In genomic region chr12:116999066-116999465, GRCh38 we compare ENCODE assay signal across 16 cellular contexts.
DNase-seq lines count a peak whose midpoint lies in the region; ATAC-seq and TF ChIP-seq lines count a peak whose summit lies in the region.
"Had no signal": no experiment of that assay in that cellular context is flagged by ENCODE, and none has a peak within 500 bp of the region (broad histone marks: within the 10 kb centered on the region; RNA-seq: fewer than 3 reads in every experiment).

No MANE protein-coding gene starts in this region.

- no peak overlapping the region for H3K4me3 ChIP-seq in lower lobe of right lung
- H3K4me3 ChIP-seq: BLaER1 treated with 17β-estradiol and CSF1 and Interleukin-3, amounts not matched to agents 10 nM and 100 nM; GM23338 had no signal

- intact Hi-C loops in lower lobe of right lung (cut with DNase I) = no loop called here

- TF ChIP-seq CTCF in WTC11 (IDR thresholded peaks at IDR 0.05) (no peak), lower lobe of right lung (IDR thresholded peaks at IDR 0.05) (no peak)

- CTCF ChIA-PET in WTC11 (lab: Charles Lee) = interaction anchor here (0.7 kb wide), 1 partner anchor 158 kb away, joined by 4 read pairs; no protein-coding TSS in a partner anchor

- H3K27me3 ChIP-seq in lower lobe of right lung (ENCODE audit: low read depth) = no peaks in the 10 kb centered on the region
- H3K27me3 ChIP-seq: BLaER1 treated with 17β-estradiol and CSF1 and Interleukin-3, amounts not matched to agents 10 nM and 100 nM had no signal

- H3K27ac ChIP-seq in lower lobe of right lung = no peak overlapping the region
- H3K27ac ChIP-seq: BLaER1 treated with 17β-estradiol and CSF1 and Interleukin-3, amounts not matched to agents 10 nM and 100 nM had no signal

- H3K27me3 Mint-ChIP-seq in WTC11 (ENCODE audit: low read depth) = no peaks in the 10 kb centered on the region
- H3K27me3 Mint-ChIP-seq: B cell had no signal

- no peak for ATAC-seq in WTC11
- no peak for ATAC-seq in HG03439 (IDR thresholded peaks at IDR 0.05; ENCODE audit: unreplicated experiment)
- ATAC-seq in lower lobe of right lung = no peak
- ATAC-seq: CD8-positive, alpha-beta T cell had no signal

- H3K9me3 Mint-ChIP-seq in WTC11 = no peaks in the 10 kb centered on the region
- H3K9me3 Mint-ChIP-seq: CD8-positive, alpha-beta T cell; GM23338 had no signal

- in situ Hi-C loops in G401 (cut with HindIII; ENCODE audit: low sequenced_read_pairs) = no loop called here

- H3K9me3 ChIP-seq in lower lobe of right lung = no peaks in the 10 kb centered on the region

- no peaks in the 10 kb centered on the region for H3K4me1 ChIP-seq in lower lobe of right lung

- no peaks in the 10 kb centered on the region for H3K36me3 ChIP-seq in lower lobe of right lung

- H3K27ac Mint-ChIP-seq in WTC11 = peak overlapping the region; percentile 58; the same call in 1 of the 2 replicates
- H3K27ac Mint-ChIP-seq: B cell; CD8-positive, alpha-beta T cell had no signal

- no peak overlapping the region for H3K4me3 Mint-ChIP-seq in WTC11
- H3K4me3 Mint-ChIP-seq: B cell; CD8-positive, alpha-beta T cell; GM23338 had no signal

- H3K36me3 Mint-ChIP-seq in WTC11 = no peaks in the 10 kb centered on the region

- DNase-seq in G401 (ENCODE audit: low spot score) = peak; percentile 14
- DNase-seq in WTC11 (ENCODE audit: low spot score) = no peak
- peak; percentile 8 for DNase-seq in cerebellar cortex (ENCODE audit: low spot score)
- DNase-seq in lower lobe of right lung = no peak
- no peak for DNase-seq in NCI-H128 (lab: John Stamatoyannopoulos, UW; ENCODE audit: unreplicated experiment)
- DNase-seq in HPDE6-E6E7 (ENCODE audit: extremely low spot score) = no peak
- DNase-seq: CD8-positive, alpha-beta T cell; DMS 273 treated with DMSO at 0.1 percent for 48 hours; DMS53; DND-41; GF-D8; HCEC 1CT had no signal

- peaks cover 24% of the 10 kb centered on the region for H3K4me1 Mint-ChIP-seq in WTC11

- POLR2A ChIA-PET in WTC11 (lab: Charles Lee) = interaction anchor here (0.6 kb wide), 1 partner anchor 857 kb away, joined by 3 read pairs; no protein-coding TSS in a partner anchor

TF ChIP-seq in WTC11, 78 proteins besides CTCF, POLR2A, EP300 and RAD21:
- TF ChIP-seq IRF1 (CRISPR knock-in tag; IDR thresholded peaks at IDR 0.05) (no peak), JUN (CRISPR knock-in tag; IDR thresholded peaks at IDR 0.05) (no peak), MAX (CRISPR knock-in tag; IDR thresholded peaks at IDR 0.05) (no peak), CDX4 (CRISPR knock-in tag; IDR thresholded peaks at IDR 0.05; ENCODE audit: borderline replicate concordance) (no peak), ATF3 (CRISPR knock-in tag; conservative IDR thresholded peaks at IDR 0.05) (no peak), FOXP1 (CRISPR knock-in tag; IDR thresholded peaks at IDR 0.05; ENCODE audit: borderline replicate concordance) (no peak), MYBL2 (CRISPR knock-in tag; IDR thresholded peaks at IDR 0.05) (no peak), ARID4B (CRISPR knock-in tag; IDR thresholded peaks at IDR 0.05; ENCODE audit: borderline replicate concordance) (no peak)

Comparison
In these comparisons a context has a peak if more than half of its experiments do, and no peak if none do; other contexts are left out.
1. DNase-seq: peak in G401 (single experiment) and cerebellar cortex (single experiment); none in WTC11 (single experiment), lower lobe of right lung (single experiment), NCI-H128 (single experiment) and HPDE6-E6E7 (single experiment).